9 cellular contexts compared by ENCODE assay signal in genomic region chr1:3650248-3651010, GRCh38. TPM values are rescaled to one million over a fixed set of nuclear protein-coding genes. Genes with fewer than 3 reads are reported as not detected.
A peak's percentile ranks its signal among the peaks of the same experiment; 100 is the strongest.
DNase-seq lines count a peak whose midpoint lies in the region; ATAC-seq and TF ChIP-seq lines count a peak whose summit lies in the region.
"Had no signal": no experiment of that assay in that cellular context is flagged by ENCODE, and none has a peak within 500 bp of the region (broad histone marks: within the 10 kb centered on the region; RNA-seq: fewer than 3 reads in every experiment).

No MANE protein-coding gene starts in this region.

- no peak overlapping the region for H3K18ac ChIP-seq in H9 (ENCODE audit: insufficient read length, low read depth, low read length)

- ATAC-seq in right cardiac atrium (peak in 1 of 2 donors; percentile 4), GM21423 (IDR thresholded peaks at IDR 0.05; ENCODE audit: unreplicated experiment) (no peak), HG03196 (IDR thresholded peaks at IDR 0.05; ENCODE audit: unreplicated experiment) (no peak), GM19455 (IDR thresholded peaks at IDR 0.05; ENCODE audit: unreplicated experiment) (no peak)

- peak overlapping the region; percentile 65 for H3K4me2 ChIP-seq in H9 (ENCODE audit: insufficient read depth, insufficient read length, low read length)

- no peak overlapping the region for H3K23ac ChIP-seq in H9 (ENCODE audit: insufficient read length, low read depth, low read length)

- no peak overlapping the region for H2AFZ ChIP-seq in H9 (ENCODE audit: low read length)

- H3K27me3 Mint-ChIP-seq in H9 (ENCODE audit: low read depth): peaks cover 51% of the 10 kb centered on the region

- no peaks in the 10 kb centered on the region for H3K79me1 ChIP-seq in H9 (ENCODE audit: insufficient read depth, low read depth, low read length, poor library complexity, severe bottlenecking)

- H3K36me3 Mint-ChIP-seq in H9 (ENCODE audit: insufficient read depth in 1 of 3, low read depth in 3 of 3): peaks cover 0 to 19% (median 13%) of the 10 kb centered on the region in 3 experiments; a peak in 6 of 7 replicates

- no peak overlapping the region for H4K5ac ChIP-seq in H9 (ENCODE audit: insufficient read length, low read depth, low read length)

- H3K56ac ChIP-seq in H9 (ENCODE audit: insufficient read length, low read depth, low read length): no peak overlapping the region

- intact Hi-C loops in right cardiac atrium (cut with DNase I) (no loop called here), sigmoid colon (cut with DNase I) (loop anchor here (1.0 to 2.0 kb wide), 2 partner anchors 26 to 250 kb away; partner anchors contain the start of gene C1orf174)

- H3K4me3 ChIP-seq in WI38 (ENCODE audit: low read depth, low read length): peak overlapping the region; percentile 93
- H3K4me3 ChIP-seq in right cardiac atrium (ENCODE audit: low read length): peak overlapping the region; percentile 78
- H3K4me3 ChIP-seq in sigmoid colon: peak overlapping the region in 3 of 4 donors; percentile 73 to 92 (median 85)

- no peak overlapping the region for H3T11ph ChIP-seq in H9 (ENCODE audit: low read length)

- H3K14ac ChIP-seq in H9 (ENCODE audit: insufficient read depth, low read length): no peak overlapping the region

- H3K79me2 ChIP-seq in H9 (ENCODE audit: insufficient read depth, low read length): peaks cover 3% of the 10 kb centered on the region; the same call in 1 of the 2 replicates

- H3K27ac ChIP-seq in H9 (ENCODE audit: insufficient read length, low read depth, low read length) (no peak overlapping the region), right cardiac atrium (ENCODE audit: low read length) (no peak overlapping the region), sigmoid colon (no peak overlapping the region)

- H3K4me3 Mint-ChIP-seq in H9: peak overlapping the region; percentile 71 to 85

- no peak overlapping the region for H2BK120ac ChIP-seq in H9 (ENCODE audit: low read depth, low read length, poor library complexity, severe bottlenecking)

- no peaks in the 10 kb centered on the region for H3K4me1 ChIP-seq in H9 (ENCODE audit: insufficient read depth, low read length)
- no peaks in the 10 kb centered on the region for H3K4me1 ChIP-seq in right cardiac atrium (ENCODE audit: control insufficient read depth, insufficient read depth, low read length)
- H3K4me1 ChIP-seq in sigmoid colon: peaks cover 0 to 39% (median 38%) of the 10 kb centered on the region in 4 donors

- H3K23me2 ChIP-seq in H9 (ENCODE audit: insufficient read length, low read depth, low read length, poor library complexity, severe bottlenecking): peaks cover 28% of the 10 kb centered on the region

- H2BK20ac ChIP-seq in H9 (ENCODE audit: low read depth, low read length, poor library complexity, severe bottlenecking): no peak overlapping the region

- DNase-seq in H9 (no peak), right cardiac atrium (peak in 1 of 3 donors; percentile 58), sigmoid colon (no peak), NCI-H510A (lab: John Stamatoyannopoulos, UW) (no peak)

- no peak overlapping the region for H3K4ac ChIP-seq in H9 (ENCODE audit: low read depth, low read length)

- H3K9ac ChIP-seq in H9 (ENCODE audit: extremely low read depth, insufficient read length, low read length): no peak overlapping the region

- H2BK12ac ChIP-seq in H9 (ENCODE audit: insufficient read length, low read depth, low read length): no peak overlapping the region

- H3K36me3 ChIP-seq in sigmoid colon: peaks cover 0 to 20% (median 5%) of the 10 kb centered on the region in 4 donors

- peaks cover 0 to 2% of the 10 kb centered on the region in 2 experiments; a peak in 1 of 5 replicates for H3K9me3 Mint-ChIP-seq in H9

- H4K91ac ChIP-seq in H9 (ENCODE audit: insufficient read length, low read depth, low read length): no peak overlapping the region

- TF ChIP-seq CTCF in H9 (conservative IDR thresholded peaks at IDR 0.05): no peak
- no peak for TF ChIP-seq CTCF in WI38 (IDR thresholded peaks at IDR 0.05; ENCODE audit: low read depth, low read length)
- TF ChIP-seq CTCF in sigmoid colon (IDR thresholded peaks at IDR 0.05): no peak

- H2BK5ac ChIP-seq in H9 (ENCODE audit: insufficient read length, low read length): no peak overlapping the region

- no peak for TF ChIP-seq EP300 in sigmoid colon (IDR thresholded peaks at IDR 0.05)

- WGBS in H9 (ENCODE audit: extremely low coverage, insufficient read length, low lambda C conversion rate): no CpG with 5 or more reads among the region's 50 CpGs
- 9% methylated on average over 50 of the region's 50 CpGs for WGBS in right cardiac atrium
- 10 to 20% methylated on average over 50 of the region's 50 CpGs for WGBS in sigmoid colon, 2 donors

- no peaks in the 10 kb centered on the region for H3K9me3 ChIP-seq in H9 (ENCODE audit: control insufficient read depth, low read depth, low read length)
- H3K9me3 ChIP-seq in right cardiac atrium (ENCODE audit: control insufficient read depth, low read length): no peaks in the 10 kb centered on the region
- no peaks in the 10 kb centered on the region for H3K9me3 ChIP-seq in sigmoid colon

- peaks cover 15 to 17% of the 10 kb centered on the region in 2 experiments for H3K4me1 Mint-ChIP-seq in H9

- H4K8ac ChIP-seq in H9 (replicated peaks; ENCODE audit: insufficient read length, low read depth, low read length): no peak overlapping the region

- H4K20me1 ChIP-seq in H9 (ENCODE audit: control insufficient read depth, insufficient read depth, insufficient read length): no peaks in the 10 kb centered on the region

- no peak for TF ChIP-seq POLR2A in sigmoid colon (IDR thresholded peaks at IDR 0.05)

- no peak overlapping the region for H2AK5ac ChIP-seq in H9 (ENCODE audit: insufficient read length, low read length)

- no peak overlapping the region for H3K27ac Mint-ChIP-seq in H9

- H3K27me3 ChIP-seq in H9 (ENCODE audit: insufficient read depth, low read length) (peaks cover 40% of the 10 kb centered on the region), right cardiac atrium (ENCODE audit: control insufficient read depth, insufficient read depth) (no peaks in the 10 kb centered on the region), sigmoid colon (peaks cover 29 to 52% (median 51%) of the 10 kb centered on the region in 3 donors)

- no peak overlapping the region for H2BK15ac ChIP-seq in H9 (ENCODE audit: low read depth, low read length)

RNA-seq across cellular contexts. Expression of gene WRAP73, which starts 0.5 kb away (rescaled TPM):
- total RNA-seq in H9 (2021) (28.4 and 33.8 TPM in 2 replicates), right cardiac atrium (10 to 100 TPM in 3 of 4 donors, 1 to 10 TPM in 1; 8.7 to 13.9 (median 12.2) TPM), sigmoid colon (10 to 100 TPM; 11.4 to 17.2 (median 14.8) TPM)
- polyA plus RNA-seq in right cardiac atrium (12.9 TPM), sigmoid colon (10 to 100 TPM; 17.4 to 24.2 (median 18.7) TPM)

RNA-seq across cellular contexts. Expression of gene TP73, which starts 1.9 kb away (rescaled TPM):
- total RNA-seq in H9 (2021) (4.7 and 4.9 TPM in 2 replicates), right cardiac atrium (under 1 TPM in 1 of 4 donors, not detected in 3; 0.18 TPM), sigmoid colon (not detected)
- polyA plus RNA-seq in right cardiac atrium (0.07 TPM), sigmoid colon (under 1 TPM in 2 of 3 donors, not detected in 1; 0.22 to 0.69 TPM)
- total RNA-seq: dermis blood vessel endothelial cell had no signal

RNA-seq across cellular contexts. Expression of gene TPRG1L, which starts 25.6 kb away (rescaled TPM):
- total RNA-seq in H9 (2021): 24.0 and 24.7 TPM in 2 replicates
- 10 to 100 TPM; 46.3 to 51.4 (median 46.6) TPM for total RNA-seq in right cardiac atrium
- 35.8 TPM for polyA plus RNA-seq in right cardiac atrium
- 10 to 100 TPM; 34.9 to 51.8 (median 43.2) TPM for total RNA-seq in sigmoid colon
- polyA plus RNA-seq in sigmoid colon: 100 to 1,000 TPM in 1 of 3 donors, 10 to 100 TPM in 2; 43.6 to 105 (median 85.9) TPM

RNA-seq across cellular contexts. Expression of gene MEGF6, which starts 39.1 kb away (rescaled TPM):
- total RNA-seq in H9 (2021) (19.9 and 21.3 TPM in 2 replicates), right cardiac atrium (10 to 100 TPM in 3 of 4 donors, 1 to 10 TPM in 1; 7.0 to 18.7 (median 13.9) TPM), sigmoid colon (10 to 100 TPM in 2 of 4 donors, 1 to 10 TPM in 2; 4.3 to 31.9 (median 12.2) TPM)
- polyA plus RNA-seq in right cardiac atrium (7.2 TPM), sigmoid colon (1 to 10 TPM in 2 of 3 donors, not detected in 1; 2.4 to 9.8 TPM)
